ENCODE assay signal across 10 cellular contexts in the genomic region with DNA sequence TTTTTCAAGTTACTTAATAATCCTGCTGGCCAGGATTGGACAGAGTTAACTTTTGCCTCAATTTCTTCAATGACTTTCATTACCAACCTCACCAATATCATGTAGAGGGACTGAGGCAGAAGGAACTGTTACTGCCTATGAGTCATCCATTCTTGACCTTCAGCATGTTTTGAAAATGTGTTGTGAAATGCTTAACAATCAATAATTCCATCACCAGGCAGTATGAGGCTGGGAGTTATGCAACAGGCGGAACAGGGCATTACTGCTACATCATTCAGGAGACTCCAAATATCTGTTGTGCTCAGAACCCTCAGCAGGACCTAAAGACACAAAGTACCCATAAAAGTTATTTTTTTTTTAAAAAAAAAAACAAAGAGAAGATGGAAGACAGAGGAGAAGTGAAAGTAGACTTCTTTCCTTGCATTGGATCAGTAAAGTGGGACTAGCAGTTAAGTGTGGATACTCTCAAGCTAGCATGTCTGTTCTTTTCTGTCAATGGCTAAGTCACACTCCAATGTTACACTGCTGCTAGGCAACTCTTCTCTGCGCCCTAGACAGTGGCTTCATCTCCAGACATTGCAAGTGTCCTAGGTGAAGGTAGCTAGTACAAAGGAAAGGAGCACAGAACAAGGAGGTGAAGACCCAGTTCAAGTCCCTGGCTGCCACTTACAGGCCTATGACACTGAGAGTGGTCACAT.
DNase-seq lines count a peak whose midpoint lies in the region; ATAC-seq, FAIRE-seq and TF ChIP-seq lines count a peak whose summit lies in the region.
"Had no signal": no experiment of that assay in that cellular context is flagged by ENCODE, and none has a peak within 500 bp of the region (broad histone marks: within the 10 kb centered on the region; RNA-seq: fewer than 3 reads in every experiment).

No MANE protein-coding gene starts in this region.

- no peak for FAIRE-seq in D721Med (lab: Jason Lieb, UNC)

- peaks cover 27% of the 10 kb centered on the region for H3K4me1 Mint-ChIP-seq in activated T-cell treated with anti-CD3 and anti-CD28 coated beads, Interleukin-2, amount 50 U/mL, for 24 hours (ENCODE audit: low read depth)

- ATAC-seq in right lobe of liver: peak; percentile 77 to 88 (median 81)

- peak overlapping the region in 2 of 3 donors; percentile 27 to 70 for H3K27ac ChIP-seq in right lobe of liver

- no peak overlapping the region for H3K4me3 Mint-ChIP-seq in activated T-cell treated with anti-CD3 and anti-CD28 coated beads, Interleukin-2, amount 50 U/mL, for 24 hours

- H3K27me3 Mint-ChIP-seq in activated T-cell treated with anti-CD3 and anti-CD28 coated beads, Interleukin-2, amount 50 U/mL, for 24 hours: no peaks in the 10 kb centered on the region

- H3K36me3 ChIP-seq in right lobe of liver: no peaks in the 10 kb centered on the region

- H3K4me3 ChIP-seq in astrocyte of the cerebellum (ENCODE audit: low read depth, low read length) (no peak overlapping the region), right lobe of liver (no peak overlapping the region)

- TF ChIP-seq POLR2A in right lobe of liver (IDR thresholded peaks at IDR 0.05): no peak

- peaks cover 0 to 28% (median 10%) of the 10 kb centered on the region in 4 donors for H3K4me1 ChIP-seq in right lobe of liver

- TF ChIP-seq CTCF in astrocyte of the cerebellum (IDR thresholded peaks at IDR 0.05; ENCODE audit: low read depth, low read length, missing control alignments) (no peak), right lobe of liver (IDR thresholded peaks at IDR 0.05) (no peak), D721Med (IDR thresholded peaks at IDR 0.05; ENCODE audit: insufficient read depth, missing control alignments) (no peak)

- DNase-seq in AG20443 (ENCODE audit: low spot score) (peak; percentile 73), LHCN-M2 (ENCODE audit: low read depth) (peak; percentile 45), astrocyte of the cerebellum (ENCODE audit: low read depth) (peak; percentile 4), right lobe of liver (peak; percentile 42 to 79 (median 61)), DMS153 treated with DMSO at 0.1 percent for 48 hours (lab: John Stamatoyannopoulos, UW; ENCODE audit: unreplicated experiment) (no peak), occipital lobe (lab: John Stamatoyannopoulos, UW) (no peak), D721Med (ENCODE audit: insufficient read length, low spot score) (no peak)
- DNase-seq in activated T-cell treated with anti-CD3 and anti-CD28 coated beads, Interleukin-2, amount 50 U/mL, for 24 hours: no peak
- DNase-seq: activated T-cell treated with anti-CD3 and anti-CD28 coated beads for 4 hours, DND-41 had no signal

- H3K36me3 Mint-ChIP-seq in activated T-cell treated with anti-CD3 and anti-CD28 coated beads, Interleukin-2, amount 50 U/mL, for 24 hours (ENCODE audit: low read depth): no peaks in the 10 kb centered on the region

- WGBS in right lobe of liver (ENCODE audit: insufficient coverage, low coverage, low lambda C conversion rate, missing lambda C conversion rate): 24% methylated on average over 2 of the region's 2 CpGs

- no peaks in the 10 kb centered on the region for H3K27me3 ChIP-seq in right lobe of liver

- in situ Hi-C loops in astrocyte of the cerebellum (cut with HindIII; ENCODE audit: low sequenced_read_pairs): no loop called here

- intact Hi-C loops in right lobe of liver (cut with DNase I): no loop called here

- H3K27ac Mint-ChIP-seq in activated T-cell treated with anti-CD3 and anti-CD28 coated beads, Interleukin-2, amount 50 U/mL, for 24 hours: no peak overlapping the region

- no peaks in the 10 kb centered on the region for H3K9me3 Mint-ChIP-seq in activated T-cell treated with anti-CD3 and anti-CD28 coated beads, Interleukin-2, amount 50 U/mL, for 24 hours

- no peaks in the 10 kb centered on the region for H3K9me3 ChIP-seq in right lobe of liver

Comparison
In these comparisons a context has a peak if more than half of its experiments do, and no peak if none do; other contexts are left out.
1. DNase-seq: peak in AG20443 (single experiment), LHCN-M2 (single experiment), astrocyte of the cerebellum (single experiment) and right lobe of liver (3 of 3); none in DMS153 treated with DMSO at 0.1 percent for 48 hours (single experiment), occipital lobe (single experiment), activated T-cell treated with anti-CD3 and anti-CD28 coated beads, Interleukin-2, amount 50 U/mL, for 24 hours (single experiment) and D721Med (single experiment).